8 cellular contexts compared by ENCODE assay signal in the genomic region with DNA sequence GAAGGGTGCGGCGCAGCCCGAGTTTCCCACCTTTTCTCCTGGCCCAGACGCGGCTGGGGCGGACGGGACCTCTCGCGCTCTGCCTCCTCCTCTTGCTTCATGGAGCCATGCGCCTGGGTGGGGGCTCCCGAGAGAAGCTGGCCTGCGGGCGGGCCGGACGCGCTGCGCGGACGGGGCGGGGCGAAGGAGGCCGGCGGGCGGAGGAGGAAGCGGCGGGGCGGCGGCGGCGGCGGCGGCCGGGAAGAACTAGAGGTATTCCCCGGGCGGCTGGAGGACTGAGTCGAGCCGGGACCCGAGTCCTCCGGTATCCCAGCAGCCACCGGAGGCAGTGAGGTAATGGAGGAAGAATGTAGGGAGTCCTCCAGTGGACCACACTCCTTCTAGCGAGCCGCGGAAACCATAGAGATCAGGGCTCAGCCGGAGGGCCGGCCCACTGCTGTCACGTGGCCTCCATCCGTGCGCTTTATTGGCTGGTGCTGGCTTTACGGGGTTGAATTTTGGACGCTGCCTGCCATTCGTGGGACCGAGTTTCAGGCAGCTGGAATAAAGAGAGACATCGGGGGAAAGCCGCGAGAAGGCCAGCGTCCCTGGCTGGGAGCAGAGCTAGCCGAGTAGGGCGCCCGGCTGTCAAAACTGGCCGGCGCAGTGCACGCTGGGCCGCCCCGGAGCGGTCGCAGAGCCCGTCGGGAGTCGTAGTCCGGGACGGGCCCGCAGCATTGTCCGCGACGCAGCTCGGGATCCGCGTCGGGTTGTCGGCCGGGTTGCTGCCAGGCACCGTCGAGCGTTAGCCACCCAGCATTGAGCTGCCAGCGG. TPM values are rescaled to one million over a fixed set of nuclear protein-coding genes. Genes with fewer than 3 reads are reported as not detected.
DNase-seq lines count a peak whose midpoint lies in the region; ATAC-seq, FAIRE-seq and TF ChIP-seq lines count a peak whose summit lies in the region.
"Not testable (repeated sequence)": the region's sequence is repeated elsewhere in the genome, so short reads cannot be mapped to it uniquely, and the experiment has no call there.

Gene AMMECR1L, minus strand, starts transcription at position 177 of the 813 bp plus-strand sequence. CDS start 11,722 bp downstream, outside the sequence.

- H3K27ac ChIP-seq in 22Rv1 (peak within 1 kb of the TSS; percentile 74), gastrocnemius medialis (peak within 1 kb of the TSS; percentile 89 to 96 (median 92))

- not testable (repeated sequence) for H3K9me3 ChIP-seq in iPS-18c (ENCODE audit: control insufficient read depth, insufficient read depth, low read length); gastrocnemius medialis

- ATAC-seq in GM18858 (IDR thresholded peaks at IDR 0.05; ENCODE audit: unreplicated experiment) (peak; percentile 92), HG03045 (IDR thresholded peaks at IDR 0.05; ENCODE audit: unreplicated experiment) (peak; percentile 92), gastrocnemius medialis (peak; percentile 96 to 97)

- peak; percentile 60 for DNase-seq in NCI-H2227 treated with DMSO at 0.1 percent for 48 hours (lab: John Stamatoyannopoulos, UW)
- DNase-seq in activated CD4-positive, CD25-positive, alpha-beta regulatory T cell treated with anti-CD3 and anti-CD28 coated beads, Interleukin-2, amount 50 U/mL, for 16 hours (ENCODE audit: low read depth, low spot score): peak; percentile 40
- peak; percentile 28 for DNase-seq in bronchial epithelial cell (ENCODE audit: low read depth)
- DNase-seq in gastrocnemius medialis: peak; percentile 69 to 90

- intact Hi-C loops in gastrocnemius medialis (cut with DNase I; ENCODE audit: low total_unique reads): loop anchor here (2.0 to 10.0 kb wide), 2 partner anchors 27 to 429 kb away; partner anchors contain the start of genes HS6ST1 and POLR2D

- in situ Hi-C loops in gastrocnemius medialis (cut with MboI; ENCODE audit: low sequenced_read_pairs in 4 of 4): loop anchor here in 3 of 4 donors (10.0 kb wide), 3 partner anchors 139 to 209 kb away; partner anchors contain the start of genes SAP130 (in 2 of the 3) and UGGT1 (in 2 of the 3)

- H3K4me3 ChIP-seq in bronchial epithelial cell (ENCODE audit: low read depth, low read length): peak within 1 kb of the TSS; percentile 58
- peak within 1 kb of the TSS; percentile 61 for H3K4me3 ChIP-seq in iPS-18c (ENCODE audit: insufficient read depth, low read depth, low read length)
- H3K4me3 ChIP-seq in gastrocnemius medialis: peak within 1 kb of the TSS; percentile 68 to 86 (median 76)

- TF ChIP-seq CTCF in 22Rv1 (IDR thresholded peaks at IDR 0.05); bronchial epithelial cell (IDR thresholded peaks at IDR 0.05; ENCODE audit: insufficient read depth, low read length, severe bottlenecking); gastrocnemius medialis (IDR thresholded peaks at IDR 0.05 in 4 of 5, conservative IDR thresholded peaks at IDR 0.05 in 1 of 5): not testable (repeated sequence)

- H3K27me3 ChIP-seq in bronchial epithelial cell (ENCODE audit: control insufficient read depth, insufficient read depth, low read length); gastrocnemius medialis: not testable (repeated sequence)

- FAIRE-seq in bronchial epithelial cell (lab: Jason Lieb, UNC): not testable (repeated sequence)

- not testable (repeated sequence) for H3K36me3 ChIP-seq in bronchial epithelial cell (ENCODE audit: control insufficient read depth, insufficient read depth, low read length)
- peaks cover 0 to 15% of the 10 kb centered on the region in 2 donors for H3K36me3 ChIP-seq in gastrocnemius medialis

- peaks cover 35 to 38% of the 10 kb centered on the region in 2 donors for H3K4me1 ChIP-seq in gastrocnemius medialis

- TF ChIP-seq POLR2A in gastrocnemius medialis (IDR thresholded peaks at IDR 0.05): peak; percentile 48 to 54

RNA-seq across cellular contexts. Expression of gene AMMECR1L, which starts in this region (rescaled TPM):
- total RNA-seq in bronchial epithelial cell (31.6 and 32.5 TPM in 2 replicates), gastrocnemius medialis (10 to 100 TPM in 1 of 4 donors, 1 to 10 TPM in 3; 7.6 to 10.4 (median 9.0) TPM)

Comparison
In these comparisons a context has a peak if more than half of its experiments do, and no peak if none do; other contexts are left out.
1. Peak in every context shown above with its lines: DNase-seq, ATAC-seq, H3K4me3 ChIP-seq and H3K27ac ChIP-seq.
2. DNase-seq: peak in every context shown above with its lines; median percentile 80 in gastrocnemius medialis; 60 in NCI-H2227 treated with DMSO at 0.1 percent for 48 hours; 40 in activated CD4-positive, CD25-positive, alpha-beta regulatory T cell treated with anti-CD3 and anti-CD28 coated beads, Interleukin-2, amount 50 U/mL, for 16 hours; 28 in bronchial epithelial cell.